In genomic region chr13:20127563-20128458, GRCh38 we compare ENCODE assay signal across 8 cellular contexts. TPM values are rescaled to one million over a fixed set of nuclear protein-coding genes. Genes with fewer than 3 reads are reported as not detected.
DNase-seq lines count a peak whose midpoint lies in the region; ATAC-seq and TF ChIP-seq lines count a peak whose summit lies in the region.

No MANE protein-coding gene starts in this region.

- ATAC-seq in HG03103 (IDR thresholded peaks at IDR 0.05; ENCODE audit: low read depth, unreplicated experiment) (peak; percentile 54), RWPE2 (ENCODE audit: low read depth) (peak; percentile 71)

- H3K27ac ChIP-seq in RWPE2 (ENCODE audit: poor library complexity, severe bottlenecking) = no peak overlapping the region
- peak overlapping the region; percentile 90 for H3K27ac ChIP-seq in ascending aorta

- DNase-seq in SIG-M5 treated with dmso at 0.1 percent for 504 hours (lab: John Stamatoyannopoulos, UW; ENCODE audit: unreplicated experiment) = peak; percentile 73
- DNase-seq in SIG-M5 (lab: John Stamatoyannopoulos, UW) = no peak
- DNase-seq in RWPE2 (ENCODE audit: low spot score) = no peak
- DNase-seq in ascending aorta (ENCODE audit: low spot score in 2 of 2) = peak in 1 of 2 donors; percentile 83
- DNase-seq in hepatic stellate cell (ENCODE audit: low spot score) = peak; percentile 61
- DNase-seq in posterior cingulate gyrus = peak in 9 of 10 donors; percentile 18 to 93 (median 62)
- no peak for DNase-seq in NCI-H187 (lab: John Stamatoyannopoulos, UW)

- H3K4me1 ChIP-seq in RWPE2 (ENCODE audit: insufficient read depth, poor library complexity, severe bottlenecking) (peaks cover 3% of the 10 kb centered on the region), ascending aorta (peaks cover 0 to 13% of the 10 kb centered on the region in 2 donors)

- H3K27me3 ChIP-seq in RWPE2 (ENCODE audit: insufficient read depth, poor library complexity, severe bottlenecking) = peaks cover 6% of the 10 kb centered on the region
- no peaks in the 10 kb centered on the region for H3K27me3 ChIP-seq in ascending aorta

- H3K9me3 ChIP-seq in RWPE2 (ENCODE audit: severe bottlenecking) (no peaks in the 10 kb centered on the region), ascending aorta (no peaks in the 10 kb centered on the region)

- TF ChIP-seq CTCF in RWPE2 (IDR thresholded peaks at IDR 0.05; ENCODE audit: poor library complexity, severe bottlenecking) (no peak), ascending aorta (IDR thresholded peaks at IDR 0.05) (peak in 2 of 3 experiments; percentile 32 to 54)

- H3K36me3 ChIP-seq in RWPE2 (ENCODE audit: low read depth) (no peaks in the 10 kb centered on the region), ascending aorta (no peaks in the 10 kb centered on the region)

- intact Hi-C loops in ascending aorta (cut with DNase I) = loop anchor here (2.0 to 10.0 kb wide), 2 partner anchors 33 to 577 kb away; partner anchors contain the start of genes GJA3 and IL17D
- intact Hi-C loops in posterior cingulate gyrus (cut with DNase I) = no loop called here

- H3K4me3 ChIP-seq in RWPE2 (ENCODE audit: severe bottlenecking) = peak overlapping the region; percentile 32
- peak overlapping the region; percentile 83 to 84 for H3K4me3 ChIP-seq in ascending aorta

RNA-seq across cellular contexts. Expression of gene GJA3, which starts 33.0 kb away (rescaled TPM):
- not detected for total RNA-seq in ascending aorta

Comparison
In these comparisons a context has a peak if more than half of its experiments do, and no peak if none do; other contexts are left out.
1. DNase-seq: peak in SIG-M5 treated with dmso at 0.1 percent for 504 hours (single experiment), hepatic stellate cell (single experiment) and posterior cingulate gyrus (9 of 10); none in SIG-M5 (single experiment), RWPE2 (single experiment) and NCI-H187 (0 of 2).